In genomic region chr15:74783072-74783807, GRCh38 we compare ENCODE assay signal across 8 cellular contexts. TPM values are rescaled to one million over a fixed set of nuclear protein-coding genes. Genes with fewer than 3 reads are reported as not detected.
A peak's percentile ranks its signal among the peaks of the same experiment; 100 is the strongest.
DNase-seq lines count a peak whose midpoint lies in the region; ATAC-seq and FAIRE-seq lines count a peak whose summit lies in the region.

No MANE protein-coding gene starts in this region.

- no peaks in the 10 kb centered on the region for H3K9me3 ChIP-seq in SJSA1 (replicated peaks)
- H3K9me3 ChIP-seq in effector memory CD4-positive, alpha-beta T cell (ENCODE audit: control insufficient read depth, low read length), result no peaks in the 10 kb centered on the region

- FAIRE-seq in HTR-8/SVneo (lab: Jason Lieb, UNC), result no peak

- DNase-seq in stimulated activated CD4-positive, alpha-beta T cell treated with anti-CD3 and anti-CD28 coated beads, Interleukin-2, amount 100 ng/mL, for 24 hours, result peak; percentile 44 to 60
- no peak for DNase-seq in stimulated activated CD4-positive, alpha-beta T cell treated with anti-CD3 and anti-CD28 coated beads, Interleukin-4, amount 100 ng/mL, for 24 hours
- DNase-seq in SJSA1 (ENCODE audit: low read depth in 1 of 2, low spot score in 2 of 2) (no peak), myocyte (ENCODE audit: low read depth) (peak; percentile 65), HTR-8/SVneo (ENCODE audit: insufficient read length, low spot score) (no peak), HPDE6-E6E7 (ENCODE audit: extremely low spot score) (no peak)
- DNase-seq in effector memory CD4-positive, alpha-beta T cell, result no peak

- no peak overlapping the region for H3K27ac ChIP-seq in SJSA1
- H3K27ac ChIP-seq in effector memory CD4-positive, alpha-beta T cell (ENCODE audit: insufficient read depth, low read length, poor library complexity, severe bottlenecking), result peak overlapping the region; percentile 90

- peak overlapping the region; percentile 98 for H3K4me3 ChIP-seq in SJSA1
- H3K4me3 ChIP-seq in effector memory CD4-positive, alpha-beta T cell (ENCODE audit: insufficient read depth, low read depth, low read length, poor library complexity, severe bottlenecking), result peak overlapping the region; percentile 99

- H3K36me3 ChIP-seq in SJSA1, result peaks cover 7% of the 10 kb centered on the region
- no peaks in the 10 kb centered on the region for H3K36me3 ChIP-seq in effector memory CD4-positive, alpha-beta T cell (ENCODE audit: control insufficient read depth, insufficient read depth, low read length)

- peaks cover 30% of the 10 kb centered on the region for H3K4me1 ChIP-seq in SJSA1 (replicated peaks)
- H3K4me1 ChIP-seq in effector memory CD4-positive, alpha-beta T cell (ENCODE audit: control insufficient read depth, insufficient read depth, low read length, poor library complexity, severe bottlenecking), result peaks cover 77% of the 10 kb centered on the region

- no peaks in the 10 kb centered on the region for H3K27me3 ChIP-seq in SJSA1 (replicated peaks)
- H3K27me3 ChIP-seq in effector memory CD4-positive, alpha-beta T cell (replicated peaks; ENCODE audit: control insufficient read depth, insufficient read depth, low read length, poor library complexity, severe bottlenecking), result no peaks in the 10 kb centered on the region

- ATAC-seq in HG03442 (IDR thresholded peaks at IDR 0.05; ENCODE audit: unreplicated experiment), result no peak

RNA-seq across cellular contexts. Expression of gene CSK, which starts 1.4 kb away (rescaled TPM):
- 14.8 and 19.2 TPM in 2 replicates for total RNA-seq in SJSA1 (2014; rRNA removed; shearing (Covaris generic))
- 20.1 and 21.0 TPM in 2 replicates for total RNA-seq in myocyte
- 34.7 TPM for polyA plus RNA-seq in myocyte (2012)

RNA-seq across cellular contexts. Expression of gene LMAN1L, which starts 29.4 kb away (rescaled TPM):
- not detected in 2 replicates for total RNA-seq in SJSA1 (2014; rRNA removed; shearing (Covaris generic))
- not detected in 2 replicates for total RNA-seq in myocyte
- not detected for polyA plus RNA-seq in myocyte (2012)

RNA-seq across cellular contexts. Expression of gene CYP1A2, which starts 34.6 kb away (rescaled TPM):
- not detected in 2 replicates for total RNA-seq in SJSA1 (2014; rRNA removed; shearing (Covaris generic))
- not detected in 2 replicates for total RNA-seq in myocyte
- not detected for polyA plus RNA-seq in myocyte (2012)

RNA-seq across cellular contexts. Expression of gene CPLX3, which starts 43.2 kb away (rescaled TPM):
- total RNA-seq in SJSA1 (2014; rRNA removed; shearing (Covaris generic)), result 0.13 TPM in 1 of 2 replicates, not detected in the other
- total RNA-seq in myocyte, result not detected in 2 replicates
- not detected for polyA plus RNA-seq in myocyte (2012)

RNA-seq across cellular contexts. Expression of gene CYP1A1, which starts 57.9 kb away (rescaled TPM):
- 0.18 TPM in 1 of 2 replicates, not detected in the other for total RNA-seq in SJSA1 (2014; rRNA removed; shearing (Covaris generic))
- not detected in 2 replicates for total RNA-seq in myocyte
- polyA plus RNA-seq in myocyte (2012), result not detected

Comparison
In these comparisons a context has a peak if more than half of its experiments do, and no peak if none do; other contexts are left out.
1. DNase-seq: peak in stimulated activated CD4-positive, alpha-beta T cell treated with anti-CD3 and anti-CD28 coated beads, Interleukin-2, amount 100 ng/mL, for 24 hours (2 of 2) and myocyte (single experiment); none in stimulated activated CD4-positive, alpha-beta T cell treated with anti-CD3 and anti-CD28 coated beads, Interleukin-4, amount 100 ng/mL, for 24 hours (single experiment), SJSA1 (0 of 2), effector memory CD4-positive, alpha-beta T cell (0 of 3), HTR-8/SVneo (single experiment) and HPDE6-E6E7 (single experiment).